Comparison of ENCODE assay signal across 23 cellular contexts in the genomic region with DNA sequence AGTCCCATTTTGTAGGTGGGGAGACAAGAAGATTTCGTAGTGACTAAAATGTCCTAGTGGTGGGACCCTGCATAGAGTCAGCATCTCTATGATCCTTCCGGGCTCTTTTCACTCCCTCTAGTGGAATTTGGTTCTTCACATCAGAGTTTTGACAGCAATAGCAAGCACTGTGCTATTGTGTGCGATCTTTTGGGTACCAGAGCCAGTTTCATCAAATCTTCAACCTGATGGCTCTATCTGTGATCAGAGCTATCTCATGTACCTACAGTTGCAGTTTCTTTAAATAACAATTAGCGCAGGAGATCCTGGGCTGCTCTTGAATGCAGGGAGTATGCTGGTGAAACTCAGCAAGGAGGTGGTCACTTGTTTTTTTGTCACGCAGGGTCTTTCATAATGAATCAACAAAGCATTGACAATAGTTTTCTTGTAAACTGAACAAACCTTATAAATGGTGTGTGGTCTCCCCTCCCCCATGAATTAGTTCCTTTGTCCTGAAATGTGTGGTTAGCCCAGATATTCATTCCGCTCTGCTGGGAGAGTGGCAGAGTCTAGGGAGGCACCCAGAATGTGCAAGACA.
DNase-seq lines count a peak whose midpoint lies in the region; ATAC-seq and TF ChIP-seq lines count a peak whose summit lies in the region.
"Had no signal": no experiment of that assay in that cellular context is flagged by ENCODE, and none has a peak within 500 bp of the region (broad histone marks: within the 10 kb centered on the region; RNA-seq: fewer than 3 reads in every experiment).

No MANE protein-coding gene starts in this region.

- H3K27ac Mint-ChIP-seq in endodermal cell (no peak overlapping the region), neural progenitor cell (peak overlapping the region; percentile 65)
- H3K27ac Mint-ChIP-seq: activated naive CD4-positive, alpha-beta T cell treated with anti-CD3 and anti-CD28 coated beads, Interleukin-2, amount 50 U/mL, for 72 hours; CD4-positive, alpha-beta memory T cell had no signal

- H3K79me2 ChIP-seq in OCI-LY1 (ENCODE audit: insufficient read depth, low read length) (no peaks in the 10 kb centered on the region), neural progenitor cell (ENCODE audit: low read depth) (no peaks in the 10 kb centered on the region)

- ATAC-seq in HG03354 (IDR thresholded peaks at IDR 0.05; ENCODE audit: poor library complexity, severe bottlenecking, unreplicated experiment), result no peak
- ATAC-seq: activated CD4-positive, CD25-positive, alpha-beta regulatory T cell treated with anti-CD3 and anti-CD28 coated beads, Interleukin-2, amount 50 U/mL, for 24 hours; activated naive CD4-positive, alpha-beta T cell treated with anti-CD3 and anti-CD28 coated beads, Interleukin-2, amount 50 U/mL, for 72 hours; body of pancreas; left lobe of liver had no signal

- H3K4me1 ChIP-seq in OCI-LY1 (ENCODE audit: insufficient read depth, low read length, severe bottlenecking) (peaks cover 75% of the 10 kb centered on the region), endodermal cell (ENCODE audit: control insufficient read depth, insufficient read depth, low read length) (no peaks in the 10 kb centered on the region), neural progenitor cell (peaks cover 20% of the 10 kb centered on the region)
- H3K4me1 ChIP-seq: body of pancreas, SJCRH30 had no signal

- H2AFZ ChIP-seq in OCI-LY1 (ENCODE audit: low read length) (peak overlapping the region; percentile 1; the same call in 1 of the 2 replicates), neural progenitor cell (replicated peaks) (no peak overlapping the region)
- H2AFZ ChIP-seq: PC-9 had no signal

- 93 to 100% methylated on average over 3 to 6 of the region's 6 CpGs for WGBS in endodermal cell (ENCODE audit: insufficient coverage in 1 of 2, insufficient read length in 1 of 2), 2 experiments

- H3K27ac ChIP-seq in OCI-LY1 (ENCODE audit: low read depth, low read length, poor library complexity, severe bottlenecking), result peak overlapping the region; percentile 86
- peak overlapping the region; percentile 30 for H3K27ac ChIP-seq in endodermal cell (ENCODE audit: low read depth, low read length)
- H3K27ac ChIP-seq in neural progenitor cell, result no peak overlapping the region
- H3K27ac ChIP-seq: body of pancreas, PC-9, SJCRH30 had no signal

- DNase-seq in COLO829 (ENCODE audit: low spot score) (peak; percentile 93), endodermal cell (no peak), neural progenitor cell (ENCODE audit: low spot score) (peak; percentile 23), AG08395 (ENCODE audit: low spot score) (no peak), NCI-H1930 (lab: John Stamatoyannopoulos, UW) (no peak), HPDE6-E6E7 (ENCODE audit: extremely low spot score) (no peak)
- DNase-seq: activated CD8-positive, alpha-beta memory T cell treated with anti-CD3 and anti-CD28 coated beads for 24 hours; activated T-cell treated with anti-CD3 and anti-CD28 coated beads, Interleukin-2, amount 50 U/mL, for 48 hours; body of pancreas; CD4-positive, alpha-beta memory T cell; cortex of kidney; foreskin fibroblast; NCI-H1105 treated with DMSO at 0.1 percent for 48 hours; NCI-H69; PC-9; T-helper 9 cell; testis had no signal

- H3K9me3 Mint-ChIP-seq in endodermal cell, result no peaks in the 10 kb centered on the region
- peaks cover 6% of the 10 kb centered on the region for H3K9me3 Mint-ChIP-seq in neural progenitor cell

- peaks cover 18% of the 10 kb centered on the region for H3K4me1 Mint-ChIP-seq in endodermal cell
- H3K4me1 Mint-ChIP-seq in neural progenitor cell, result peaks cover 50% of the 10 kb centered on the region
- H3K4me1 Mint-ChIP-seq: CD4-positive, alpha-beta memory T cell had no signal

- H3K27me3 ChIP-seq in OCI-LY1 (ENCODE audit: insufficient read depth, low read length), result no peaks in the 10 kb centered on the region
- H3K27me3 ChIP-seq in endodermal cell (ENCODE audit: control insufficient read depth, insufficient read depth, low read length, poor library complexity, severe bottlenecking), result no peaks in the 10 kb centered on the region
- H3K27me3 ChIP-seq in neural progenitor cell, result no peaks in the 10 kb centered on the region
- H3K27me3 ChIP-seq: body of pancreas, SJCRH30, testis had no signal

- H4K20me1 ChIP-seq in OCI-LY1 (ENCODE audit: insufficient read depth, low read length) (no peaks in the 10 kb centered on the region), neural progenitor cell (ENCODE audit: low read depth) (no peaks in the 10 kb centered on the region)

- H3K4me3 ChIP-seq in OCI-LY1 (ENCODE audit: low read depth, low read length, poor library complexity, severe bottlenecking) (no peak overlapping the region), endodermal cell (ENCODE audit: low read length) (no peak overlapping the region), neural progenitor cell (no peak overlapping the region)
- H3K4me3 ChIP-seq: body of pancreas, PC-9, SJCRH30, testis had no signal

- H3K36me3 Mint-ChIP-seq in endodermal cell (ENCODE audit: low read depth) (no peaks in the 10 kb centered on the region), neural progenitor cell (no peaks in the 10 kb centered on the region)
- H3K36me3 Mint-ChIP-seq: activated naive CD4-positive, alpha-beta T cell treated with anti-CD3 and anti-CD28 coated beads, Interleukin-2, amount 50 U/mL, for 72 hours; CD4-positive, alpha-beta memory T cell had no signal

- peak overlapping the region; percentile 27; the same call in 1 of the 2 replicates for H3K9ac ChIP-seq in OCI-LY1 (ENCODE audit: low read length)
- no peak overlapping the region for H3K9ac ChIP-seq in endodermal cell (ENCODE audit: extremely low read depth, low read length, poor library complexity, severe bottlenecking)
- H3K9ac ChIP-seq in neural progenitor cell, result no peak overlapping the region

- H3K9me3 ChIP-seq in OCI-LY1 (ENCODE audit: low read length), result no peaks in the 10 kb centered on the region
- no peaks in the 10 kb centered on the region for H3K9me3 ChIP-seq in endodermal cell (ENCODE audit: control insufficient read depth, low read length)
- no peaks in the 10 kb centered on the region for H3K9me3 ChIP-seq in neural progenitor cell (ENCODE audit: low read depth)
- H3K9me3 ChIP-seq: body of pancreas, SJCRH30, testis had no signal

- H3K4me2 ChIP-seq in OCI-LY1 (ENCODE audit: low read length), result peak overlapping the region; percentile 30; the same call in 1 of the 2 replicates
- H3K4me2 ChIP-seq in neural progenitor cell, result peak overlapping the region; percentile 56
- H3K4me2 ChIP-seq: PC-9 had no signal

- TF ChIP-seq CTCF in OCI-LY1 (IDR thresholded peaks at IDR 0.05; ENCODE audit: low read length), result peak; percentile 62
- peak; percentile 64 for TF ChIP-seq CTCF in endodermal cell (conservative IDR thresholded peaks at IDR 0.05)
- peak; percentile 22 for TF ChIP-seq CTCF in neural progenitor cell (IDR thresholded peaks at IDR 0.05)

- H3K27me3 Mint-ChIP-seq in endodermal cell (ENCODE audit: insufficient read depth), result no peaks in the 10 kb centered on the region
- peaks cover 2% of the 10 kb centered on the region for H3K27me3 Mint-ChIP-seq in neural progenitor cell (ENCODE audit: insufficient read depth, low read depth)
- H3K27me3 Mint-ChIP-seq: CD4-positive, alpha-beta memory T cell had no signal

- H3K4me3 Mint-ChIP-seq in endodermal cell, result no peak overlapping the region
- H3K4me3 Mint-ChIP-seq in neural progenitor cell, result no peak overlapping the region
- H3K4me3 Mint-ChIP-seq: CD4-positive, alpha-beta memory T cell had no signal

- H3K36me3 ChIP-seq in OCI-LY1 (ENCODE audit: insufficient read depth, low read length) (no peaks in the 10 kb centered on the region), endodermal cell (ENCODE audit: control insufficient read depth, insufficient read depth, low read length) (no peaks in the 10 kb centered on the region), neural progenitor cell (no peaks in the 10 kb centered on the region)
- H3K36me3 ChIP-seq: SJCRH30 had no signal

- no peaks in the 10 kb centered on the region for H3K9me2 ChIP-seq in OCI-LY1 (ENCODE audit: low read depth, low read length)

- no peaks in the 10 kb centered on the region for H3F3A ChIP-seq in OCI-LY1 (ENCODE audit: insufficient read depth, low read length)
- H3F3A ChIP-seq in neural progenitor cell (ENCODE audit: low read depth), result peaks cover 6% of the 10 kb centered on the region

Comparison
In these comparisons a context has a peak if more than half of its experiments do, and no peak if none do; other contexts are left out.
1. DNase-seq: peak in COLO829 (single experiment) and neural progenitor cell (single experiment); none in endodermal cell (single experiment), AG08395 (single experiment), NCI-H1930 (0 of 2) and HPDE6-E6E7 (single experiment).
2. Peak in every context shown above with its lines, with median percentiles within 50 percentile points of each other: CTCF ChIP-seq.